Comparison of ENCODE assay signal across 1 cellular context in genomic region chr3:51961607-51962569, GRCh38.
TF ChIP-seq lines count a peak whose summit lies in the region.

No MANE protein-coding gene starts in this region.

TF ChIP-seq in SK-N-SH treated with all-trans-retinoic acid at 6 μM for 48 hours, 23 proteins besides CTCF, POLR2A, EP300 and RAD21:
- TF ChIP-seq CSDC2 (CRISPR knock-in tag; IDR thresholded peaks at IDR 0.05), result no peak
- TF ChIP-seq ZC3H10 (CRISPR knock-in tag; IDR thresholded peaks at IDR 0.05), result no peak
- TF ChIP-seq ZFP30 (CRISPR knock-in tag; IDR thresholded peaks at IDR 0.05), result no peak
- no peak for TF ChIP-seq ESRRG (CRISPR knock-in tag; IDR thresholded peaks at IDR 0.05)
- TF ChIP-seq OSR1 (CRISPR knock-in tag; IDR thresholded peaks at IDR 0.05), result no peak
- no peak for TF ChIP-seq ZNF70 (CRISPR knock-in tag; IDR thresholded peaks at IDR 0.05)
- TF ChIP-seq PPARA (CRISPR knock-in tag; IDR thresholded peaks at IDR 0.05; ENCODE audit: borderline replicate concordance), result no peak
- TF ChIP-seq TSHZ2 (CRISPR knock-in tag; IDR thresholded peaks at IDR 0.05), result no peak
